Comparison of ENCODE assay signal across 20 cellular contexts in genomic region chr1:207458409-207458808, GRCh38. TPM values are rescaled to one million over a fixed set of nuclear protein-coding genes. Genes with fewer than 3 reads are reported as not detected.
DNase-seq lines count a peak whose midpoint lies in the region; ATAC-seq, FAIRE-seq and TF ChIP-seq lines count a peak whose summit lies in the region.
"Had no signal": no experiment of that assay in that cellular context is flagged by ENCODE, and none has a peak within 500 bp of the region (broad histone marks: within the 10 kb centered on the region; RNA-seq: fewer than 3 reads in every experiment).

No MANE protein-coding gene starts in this region.

- H3K79me2 ChIP-seq in K562 (ENCODE audit: control insufficient read depth, insufficient read depth, low read length), result no peaks in the 10 kb centered on the region

- WGBS in K562 (ENCODE audit: insufficient coverage, low coverage, missing lambda C conversion rate), result 40% methylated on average over 1 of the region's 1 CpG

- H3K9me1 ChIP-seq in K562 (ENCODE audit: control insufficient read depth, insufficient read depth, low read length), result no peaks in the 10 kb centered on the region

- intact Hi-C loops in activated CD4-positive, alpha-beta T cell treated with anti-CD3 and anti-CD28 coated beads, Interleukin-2, amount 10 ng/mL, durations not matched to agents 24 days and 14 days (cut with micrococcal nuclease), result loop anchor here (5.0 kb wide), 1 partner anchor 39 kb away; the partner anchor contains the start of gene CR1
- intact Hi-C loops in K562 (cut with micrococcal nuclease), result no loop called here

- no peak overlapping the region for H3K27ac Mint-ChIP-seq in activated CD4-positive, alpha-beta T cell treated with anti-CD3 and anti-CD28 coated beads, Interleukin-2, amount 10 ng/mL, durations not matched to agents 24 days and 14 days
- H3K27ac Mint-ChIP-seq in activated CD4-positive, alpha-beta T cell treated with anti-CD3 and anti-CD28 coated beads, Interleukin-2, amount 10 ng/mL, durations not matched to agents 7 days and 5 days, result no peak overlapping the region
- no peak overlapping the region for H3K27ac Mint-ChIP-seq in activated T-cell treated with anti-CD3 and anti-CD28 coated beads, Interleukin-2, amount 50 U/mL, for 24 hours
- H3K27ac Mint-ChIP-seq: H9 had no signal

- DNase-seq in activated CD4-positive, alpha-beta T cell treated with anti-CD3 and anti-CD28 coated beads, Interleukin-2, amount 10 ng/mL, durations not matched to agents 24 days and 14 days, result peak; percentile 53
- no peak for DNase-seq in activated CD4-positive, alpha-beta T cell treated with anti-CD3 and anti-CD28 coated beads, Interleukin-2, amount 10 ng/mL, durations not matched to agents 7 days and 5 days
- DNase-seq in K562 (ENCODE audit: extremely low read depth in 1 of 4, low spot score in 3 of 4), result no peak
- DNase-seq in urothelium cell line (ENCODE audit: low spot score), result no peak
- no peak for DNase-seq in hypothalamus (lab: John Stamatoyannopoulos, UW)
- DNase-seq in BE2C, result no peak
- DNase-seq in activated T-cell treated with anti-CD3 and anti-CD28 coated beads, Interleukin-2, amount 50 U/mL, for 24 hours, result no peak
- DNase-seq: AML-193, Caco-2, GDM1, H9 had no signal

- H3K4me3 ChIP-seq in HEK293 (ENCODE audit: low read depth, low read length), result no peak overlapping the region
- H3K4me3 ChIP-seq in K562, result no peak overlapping the region
- no peak overlapping the region for H3K4me3 ChIP-seq in BE2C (ENCODE audit: low read depth, low read length)
- H3K4me3 ChIP-seq: A549; BLaER1 treated with 17β-estradiol and CSF1 and Interleukin-3, amounts not matched to agents 10 nM and 100 nM had no signal

- peaks cover 12% of the 10 kb centered on the region for H3K4me1 Mint-ChIP-seq in activated CD4-positive, alpha-beta T cell treated with anti-CD3 and anti-CD28 coated beads, Interleukin-2, amount 10 ng/mL, durations not matched to agents 24 days and 14 days
- peaks cover 38% of the 10 kb centered on the region for H3K4me1 Mint-ChIP-seq in activated CD4-positive, alpha-beta T cell treated with anti-CD3 and anti-CD28 coated beads, Interleukin-2, amount 10 ng/mL, durations not matched to agents 7 days and 5 days
- peaks cover 57% of the 10 kb centered on the region for H3K4me1 Mint-ChIP-seq in activated T-cell treated with anti-CD3 and anti-CD28 coated beads, Interleukin-2, amount 50 U/mL, for 24 hours (ENCODE audit: low read depth)

- no peak for TF ChIP-seq RAD21 in K562 (CRISPR knock-in tag; conservative IDR thresholded peaks at IDR 0.05 in 1 of 2, IDR thresholded peaks at IDR 0.05 in 1 of 2)

- peak overlapping the region; percentile 11; the same call in 1 of the 2 replicates for H2AFZ ChIP-seq in K562 (ENCODE audit: low read depth, low read length)

- no peak for TF ChIP-seq POLR2A in K562 (conservative IDR thresholded peaks at IDR 0.05)

- CTCF ChIA-PET in activated CD4-positive, alpha-beta T cell treated with anti-CD3 and anti-CD28 coated beads, Interleukin-2, amount 10 ng/mL, durations not matched to agents 7 days and 5 days (lab: Charles Lee), result no interaction called here
- CTCF ChIA-PET in HEK293 (lab: Yijun Ruan, JAX), result no interaction called here
- CTCF ChIA-PET in K562 (lab: Yijun Ruan, JAX; ENCODE audit: low intra/inter-chr PET ratio), result no interaction called here

- H3K4me3 Mint-ChIP-seq in activated CD4-positive, alpha-beta T cell treated with anti-CD3 and anti-CD28 coated beads, Interleukin-2, amount 10 ng/mL, durations not matched to agents 24 days and 14 days, result no peak overlapping the region
- no peak overlapping the region for H3K4me3 Mint-ChIP-seq in activated CD4-positive, alpha-beta T cell treated with anti-CD3 and anti-CD28 coated beads, Interleukin-2, amount 10 ng/mL, durations not matched to agents 7 days and 5 days
- no peak overlapping the region for H3K4me3 Mint-ChIP-seq in activated T-cell treated with anti-CD3 and anti-CD28 coated beads, Interleukin-2, amount 50 U/mL, for 24 hours
- H3K4me3 Mint-ChIP-seq: H9 had no signal

- H3K27me3 Mint-ChIP-seq in activated CD4-positive, alpha-beta T cell treated with anti-CD3 and anti-CD28 coated beads, Interleukin-2, amount 10 ng/mL, durations not matched to agents 24 days and 14 days, result peaks cover 16% of the 10 kb centered on the region
- H3K27me3 Mint-ChIP-seq in activated CD4-positive, alpha-beta T cell treated with anti-CD3 and anti-CD28 coated beads, Interleukin-2, amount 10 ng/mL, durations not matched to agents 7 days and 5 days, result peaks cover 17% of the 10 kb centered on the region
- peaks cover 10% of the 10 kb centered on the region for H3K27me3 Mint-ChIP-seq in activated T-cell treated with anti-CD3 and anti-CD28 coated beads, Interleukin-2, amount 50 U/mL, for 24 hours

- H3K27me3 ChIP-seq in K562 (ENCODE audit: control insufficient read depth in 2 of 2, insufficient read depth in 2 of 2, low read length in 2 of 2) (no peaks in the 10 kb centered on the region), BE2C (peaks cover 62% of the 10 kb centered on the region)
- H3K27me3 ChIP-seq: BLaER1 treated with 17β-estradiol and CSF1 and Interleukin-3, amounts not matched to agents 10 nM and 100 nM had no signal

- no peak overlapping the region for H3K4me2 ChIP-seq in K562 (ENCODE audit: insufficient read depth, low read length)
- H3K4me2 ChIP-seq: A549 had no signal

- H4K20me1 ChIP-seq in K562 (replicated peaks; ENCODE audit: control insufficient read depth, insufficient read depth, low read length), result no peaks in the 10 kb centered on the region
- H4K20me1 ChIP-seq: BLaER1 treated with 17β-estradiol and CSF1 and Interleukin-3, amounts not matched to agents 10 nM and 100 nM had no signal

- in situ Hi-C loops in K562 (cut with MboI), result no loop called here

- TF ChIP-seq EP300 in K562 (IDR thresholded peaks at IDR 0.05; ENCODE audit: low read length), result no peak

- no TSS peak for BruUV-seq in K562 (replicated peaks; lab: Mats Ljungman, UMichigan)

- H3K9ac ChIP-seq in K562 (ENCODE audit: insufficient read depth in 1 of 2, low read depth in 2 of 2, low read length in 2 of 2), result no peak overlapping the region
- H3K9ac ChIP-seq: BLaER1 treated with 17β-estradiol and CSF1 and Interleukin-3, amounts not matched to agents 10 nM and 100 nM had no signal

- no peaks in the 10 kb centered on the region for H3K36me3 ChIP-seq in HEK293 (ENCODE audit: control insufficient read depth in 2 of 2, insufficient read depth in 1 of 2, low read length in 2 of 2)
- H3K36me3 ChIP-seq in K562 (ENCODE audit: control insufficient read depth, insufficient read depth, low read length), result no peaks in the 10 kb centered on the region
- H3K36me3 ChIP-seq in BE2C, result no peaks in the 10 kb centered on the region
- H3K36me3 ChIP-seq: BLaER1 treated with 17β-estradiol and CSF1 and Interleukin-3, amounts not matched to agents 10 nM and 100 nM had no signal

- FAIRE-seq in K562 (lab: Jason Lieb, UNC) (no peak), urothelium cell line (lab: Jason Lieb, UNC) (peak; percentile 13)
- FAIRE-seq: A549, D721Med, H1 had no signal

- TF ChIP-seq CTCF in HEK293 (tag by site-specific recombination; IDR thresholded peaks at IDR 0.05) (no peak), K562 (IDR thresholded peaks at IDR 0.05 in 2 of 3, conservative IDR thresholded peaks at IDR 0.05 in 1 of 3; ENCODE audit: insufficient read depth in 2 of 3, low read depth in 1 of 3, low read length in 3 of 3) (no peak), BE2C (IDR thresholded peaks at IDR 0.05; ENCODE audit: low read depth, low read length) (no peak)

- H3K9me3 ChIP-seq in HEK293 (ENCODE audit: control insufficient read depth, insufficient read depth, low read depth, low read length) (no peaks in the 10 kb centered on the region), K562 (replicated peaks; ENCODE audit: control insufficient read depth, insufficient read depth, low read depth, low read length) (no peaks in the 10 kb centered on the region), BE2C (no peaks in the 10 kb centered on the region; the same call in 1 of the 2 replicates)
- H3K9me3 ChIP-seq: A549, Caco-2 had no signal

- POLR2A ChIA-PET in activated CD4-positive, alpha-beta T cell treated with anti-CD3 and anti-CD28 coated beads, Interleukin-2, amount 10 ng/mL, durations not matched to agents 7 days and 5 days (lab: Charles Lee), result no interaction called here
- POLR2A ChIA-PET in HEK293 (lab: Yijun Ruan, JAX), result no interaction called here
- POLR2A ChIA-PET in K562 (lab: Yijun Ruan, JAX), result interaction anchor here (0.7 to 2.3 kb wide), 2 partner anchors 9 to 481 kb away, joined by 4 to 7 read pairs; no protein-coding TSS in a partner anchor

- H3K27ac ChIP-seq in HEK293 (ENCODE audit: extremely low read depth, low read depth, low read length) (no peak overlapping the region), K562 (ENCODE audit: extremely low read depth, low read depth, low read length) (no peak overlapping the region)
- H3K27ac ChIP-seq: 22Rv1; A549; BLaER1 treated with 17β-estradiol and CSF1 and Interleukin-3, amounts not matched to agents 10 nM and 100 nM; HL-60 had no signal

- H3K36me3 Mint-ChIP-seq in activated CD4-positive, alpha-beta T cell treated with anti-CD3 and anti-CD28 coated beads, Interleukin-2, amount 10 ng/mL, durations not matched to agents 24 days and 14 days (ENCODE audit: low read depth), result no peaks in the 10 kb centered on the region
- H3K36me3 Mint-ChIP-seq in activated CD4-positive, alpha-beta T cell treated with anti-CD3 and anti-CD28 coated beads, Interleukin-2, amount 10 ng/mL, durations not matched to agents 7 days and 5 days (ENCODE audit: low read depth), result peaks cover 5% of the 10 kb centered on the region
- no peaks in the 10 kb centered on the region for H3K36me3 Mint-ChIP-seq in activated T-cell treated with anti-CD3 and anti-CD28 coated beads, Interleukin-2, amount 50 U/mL, for 24 hours (ENCODE audit: low read depth)

- H3K9me3 Mint-ChIP-seq in activated CD4-positive, alpha-beta T cell treated with anti-CD3 and anti-CD28 coated beads, Interleukin-2, amount 10 ng/mL, durations not matched to agents 24 days and 14 days, result no peaks in the 10 kb centered on the region
- no peaks in the 10 kb centered on the region for H3K9me3 Mint-ChIP-seq in activated CD4-positive, alpha-beta T cell treated with anti-CD3 and anti-CD28 coated beads, Interleukin-2, amount 10 ng/mL, durations not matched to agents 7 days and 5 days
- no peaks in the 10 kb centered on the region for H3K9me3 Mint-ChIP-seq in activated T-cell treated with anti-CD3 and anti-CD28 coated beads, Interleukin-2, amount 50 U/mL, for 24 hours
- H3K9me3 Mint-ChIP-seq: H9 had no signal

- H3K4me1 ChIP-seq in HEK293 (ENCODE audit: control insufficient read depth, insufficient read depth, low read length), result peaks cover 5% of the 10 kb centered on the region
- H3K4me1 ChIP-seq in K562 (replicated peaks in 1 of 2; ENCODE audit: control insufficient read depth in 2 of 2, insufficient read depth in 2 of 2, low read length in 2 of 2), result peaks cover 10 to 15% of the 10 kb centered on the region in 2 experiments; a peak in 4 of 5 replicates
- no peaks in the 10 kb centered on the region for H3K4me1 ChIP-seq in BE2C
- H3K4me1 ChIP-seq: Caco-2 had no signal

- no peak for ATAC-seq in K562
- ATAC-seq: A549 had no signal

RNA-seq across cellular contexts. Expression of gene CR2, which starts 4.3 kb away (rescaled TPM):
- 0.24 TPM in 1 of 2 replicates, not detected in the other for total RNA-seq in activated CD4-positive, alpha-beta T cell treated with anti-CD3 and anti-CD28 coated beads, Interleukin-2, amount 10 ng/mL, durations not matched to agents 24 days and 14 days
- total RNA-seq in activated CD4-positive, alpha-beta T cell treated with anti-CD3 and anti-CD28 coated beads, Interleukin-2, amount 10 ng/mL, durations not matched to agents 7 days and 5 days, result not detected
- 0.97 and 2.7 TPM in 2 replicates for total RNA-seq in K562 (2011; cell fraction: chromatin; rRNA removed; ENCODE audit: low replicate concordance)
- total RNA-seq in K562 (2011; cell fraction: nucleolus; rRNA removed), result 0.67 and 1.2 TPM in 2 replicates
- total RNA-seq in K562 (2011; cell fraction: nucleoplasm; rRNA removed), result 1.2 and 1.4 TPM in 2 replicates
- 0.32 and 0.33 TPM in 2 replicates for total RNA-seq in K562 (2014; rRNA removed)
- 0.44 and 0.45 TPM in 2 replicates for total RNA-seq in K562 (2014; rRNA removed; fragmentation: Illumina TruSeq; extraction: Trizol)
- total RNA-seq in K562 (2015; rRNA removed; fragmentation: Illumina TruSeq; extraction: Trizol), result 0.07 and 0.11 TPM in 2 replicates
- total RNA-seq in K562 (2021), result 0.51 and 0.66 TPM in 2 replicates
- polyA plus RNA-seq in K562 (2011; rRNA removed), result 0.57 and 0.72 TPM in 2 replicates
- 0.24 and 0.31 TPM in 2 replicates for polyA plus RNA-seq in K562 (2011; cell fraction: cytosol; rRNA removed)
- polyA plus RNA-seq in K562 (2011; cell fraction: nucleus; rRNA removed), result 1.5 and 1.8 TPM in 2 replicates
- 0.21 and 0.35 TPM in 2 replicates for polyA plus RNA-seq in K562 (2012)
- 0.44 and 0.67 TPM in 2 replicates for polyA plus RNA-seq in K562 (2014; fragmentation: Illumina TruSeq; extraction: Trizol)
- under 1 TPM; 0.25 to 0.27 TPM for polyA plus RNA-seq in K562 (2014; fragmentation: Nextera tagmentation; extraction: Ambion mirVana)
- polyA plus RNA-seq in K562 (2014; rRNA removed), result 0.36 and 0.37 TPM in 2 replicates
- polyA minus RNA-seq in K562 (2011; rRNA and poly(A)+ RNA removed), result 0.28 and 0.54 TPM in 2 replicates
- 0.38 TPM in 1 of 2 replicates, not detected in the other for polyA minus RNA-seq in K562 (2011; cell fraction: cytosol; rRNA and poly(A)+ RNA removed)
- polyA minus RNA-seq in K562 (2011; cell fraction: nucleus; rRNA and poly(A)+ RNA removed), result 1.1 and 1.6 TPM in 2 replicates
- not detected for polyA plus RNA-seq in BE2C (2012; ENCODE audit: insufficient read depth, insufficient read length, low read depth)
- total RNA-seq: HT1080 had no signal
- polyA plus RNA-seq: A549 had no signal

RNA-seq across cellular contexts. Expression of gene CR1, which starts 37.5 kb away (rescaled TPM):
- total RNA-seq in activated CD4-positive, alpha-beta T cell treated with anti-CD3 and anti-CD28 coated beads, Interleukin-2, amount 10 ng/mL, durations not matched to agents 24 days and 14 days, result not detected in 2 replicates
- total RNA-seq in activated CD4-positive, alpha-beta T cell treated with anti-CD3 and anti-CD28 coated beads, Interleukin-2, amount 10 ng/mL, durations not matched to agents 7 days and 5 days, result under 1 TPM; 0.20 to 0.25 TPM
- total RNA-seq in K562 (2011; cell fraction: chromatin; rRNA removed; ENCODE audit: low replicate concordance), result 0.21 and 1.3 TPM in 2 replicates
- total RNA-seq in K562 (2011; cell fraction: nucleolus; rRNA removed), result 0.13 and 0.17 TPM in 2 replicates
- total RNA-seq in K562 (2011; cell fraction: nucleoplasm; rRNA removed), result 1.3 and 1.9 TPM in 2 replicates
- 0.23 and 0.37 TPM in 2 replicates for total RNA-seq in K562 (2014; rRNA removed)
- 0.15 and 0.22 TPM in 2 replicates for total RNA-seq in K562 (2014; rRNA removed; fragmentation: Illumina TruSeq; extraction: Trizol)
- 0.18 and 0.23 TPM in 2 replicates for total RNA-seq in K562 (2015; rRNA removed; fragmentation: Illumina TruSeq; extraction: Trizol)
- 0.20 and 0.47 TPM in 2 replicates for total RNA-seq in K562 (2021)
- 0.13 and 0.18 TPM in 2 replicates for polyA plus RNA-seq in K562 (2011; rRNA removed)
- 0.04 and 0.12 TPM in 2 replicates for polyA plus RNA-seq in K562 (2011; cell fraction: cytosol; rRNA removed)
- 0.27 and 0.34 TPM in 2 replicates for polyA plus RNA-seq in K562 (2011; cell fraction: nucleus; rRNA removed)
- polyA plus RNA-seq in K562 (2012), result 0.12 and 0.33 TPM in 2 replicates
- polyA plus RNA-seq in K562 (2014; fragmentation: Illumina TruSeq; extraction: Trizol), result 0.08 and 0.19 TPM in 2 replicates
- polyA plus RNA-seq in K562 (2014; fragmentation: Nextera tagmentation; extraction: Ambion mirVana), result under 1 TPM; 0.07 to 0.15 TPM
- polyA plus RNA-seq in K562 (2014; rRNA removed), result 0.12 and 0.20 TPM in 2 replicates
- 0.28 and 0.48 TPM in 2 replicates for polyA minus RNA-seq in K562 (2011; rRNA and poly(A)+ RNA removed)
- polyA minus RNA-seq in K562 (2011; cell fraction: cytosol; rRNA and poly(A)+ RNA removed), result not detected in 2 replicates
- 0.11 and 0.13 TPM in 2 replicates for polyA minus RNA-seq in K562 (2011; cell fraction: nucleus; rRNA and poly(A)+ RNA removed)
- not detected for polyA plus RNA-seq in BE2C (2012; ENCODE audit: insufficient read depth, insufficient read length, low read depth)
- total RNA-seq: Caco-2, Daoy, HT1080 had no signal
- polyA plus RNA-seq: A549 had no signal
